In genomic region chr5:62582198-62582597, GRCh38 we compare ENCODE assay signal across 1 cellular context.
TF ChIP-seq lines count a peak whose summit lies in the region.

No MANE protein-coding gene starts in this region.

TF ChIP-seq in GM23338, 12 proteins besides CTCF, POLR2A, EP300 and RAD21 (continued from another document):
- TF ChIP-seq ZNF462 (CRISPR knock-in tag; IDR thresholded peaks at IDR 0.05) = no peak
- no peak for TF ChIP-seq EZH2phosphoT487 (IDR thresholded peaks at IDR 0.05; ENCODE audit: unreplicated experiment)
- TF ChIP-seq ZNF331 (CRISPR knock-in tag; IDR thresholded peaks at IDR 0.05; ENCODE audit: low read depth) = no peak
- no peak for TF ChIP-seq CREB1 (CRISPR knock-in tag; IDR thresholded peaks at IDR 0.05; ENCODE audit: low read depth)
